25 cellular contexts compared by ENCODE assay signal in the genomic region with DNA sequence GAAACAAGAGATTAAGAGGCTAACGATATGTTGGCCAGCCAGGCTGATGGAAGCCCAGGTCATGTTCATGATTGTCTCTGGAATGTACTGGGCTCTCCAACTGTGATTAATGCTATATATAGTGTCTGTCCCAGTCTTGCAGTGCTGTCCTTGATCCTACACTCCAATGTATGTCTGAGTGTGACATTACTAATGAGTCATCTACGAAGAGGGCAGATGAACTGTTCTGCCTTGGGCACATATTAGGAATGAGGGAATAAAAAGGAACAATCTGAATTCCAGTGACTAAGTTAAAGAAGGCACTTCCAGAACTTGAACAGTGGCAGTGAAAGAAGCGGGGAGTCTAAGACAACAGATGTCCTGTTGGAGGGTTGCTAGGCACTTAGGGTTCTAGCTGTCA.
"Had no signal": no experiment of that assay in that cellular context is flagged by ENCODE, and none has a peak within 500 bp of the region (broad histone marks: within the 10 kb centered on the region; RNA-seq: fewer than 3 reads in every experiment).

No MANE protein-coding gene starts in this region.

- H3K36me3 ChIP-seq: breast epithelium, gastroesophageal sphincter, neutrophil, sigmoid colon, suprapubic skin, tibial nerve had no signal

- H3K4me3 ChIP-seq: breast epithelium, gastroesophageal sphincter, hepatocyte, psoas muscle, sigmoid colon, suprapubic skin, tibial nerve had no signal

- H3K9me3 ChIP-seq: breast epithelium, gastroesophageal sphincter, neutrophil, psoas muscle, sigmoid colon, suprapubic skin, tibial nerve had no signal

- DNase-seq: activated CD4-positive, alpha-beta T cell treated with anti-CD3 and anti-CD28 coated beads for 36 hours; activated CD4-positive, CD25-positive, alpha-beta regulatory T cell; activated CD8-positive, alpha-beta memory T cell treated with anti-CD3 and anti-CD28 coated beads, Interleukin-2, amount 10 ng/mL, durations not matched to agents 7 days and 5 days; activated CD8-positive, alpha-beta T cell treated with anti-CD3 and anti-CD28 coated beads, Interleukin-2, amount 10 ng/mL, durations not matched to agents 7 days and 5 days; activated naive CD8-positive, alpha-beta T cell treated with anti-CD3 and anti-CD28 coated beads, Interleukin-2, amount 50 U/mL, for 24 hours; activated T-cell treated with anti-CD3 and anti-CD28 coated beads, Interleukin-2, amount 50 U/mL, for 48 hours; dermis blood vessel endothelial cell; effector CD4-positive, alpha-beta T cell; left cardiac atrium; mammary epithelial cell; naive B cell; nephron progenitor cell; psoas muscle; sigmoid colon; stimulated activated CD4-positive, alpha-beta T cell treated with anti-CD3 and anti-CD28 coated beads, Interleukin-15, amount 100 ng/mL, for 24 hours; stimulated activated CD4-positive, alpha-beta T cell treated with anti-CD3 and anti-CD28 coated beads, Interleukin-2, amount 100 ng/mL, for 24 hours; stimulated activated naive CD4-positive, alpha-beta T cell had no signal

- H3K27me3 ChIP-seq: breast epithelium, gastroesophageal sphincter, hepatocyte, neutrophil, sigmoid colon, suprapubic skin, tibial nerve had no signal

- H2AFZ ChIP-seq: hepatocyte, parathyroid adenoma had no signal

- H3K79me2 ChIP-seq: hepatocyte, parathyroid adenoma had no signal

- H3K4me2 ChIP-seq: hepatocyte had no signal

- H3K9ac ChIP-seq: parathyroid adenoma had no signal

- H3K27ac ChIP-seq: breast epithelium, epithelial cell of prostate, gastroesophageal sphincter, hepatocyte, neutrophil, parathyroid adenoma, psoas muscle, sigmoid colon, suprapubic skin, tibial nerve had no signal

- ATAC-seq: activated CD4-positive, alpha-beta T cell treated with anti-CD3 and anti-CD28 coated beads for 36 hours; activated CD8-positive, alpha-beta memory T cell treated with anti-CD3 and anti-CD28 coated beads, Interleukin-2, amount 10 ng/mL, durations not matched to agents 7 days and 5 days; activated CD8-positive, alpha-beta T cell treated with anti-CD3 and anti-CD28 coated beads, Interleukin-2, amount 10 ng/mL, durations not matched to agents 7 days and 5 days; activated naive CD8-positive, alpha-beta T cell treated with anti-CD3 and anti-CD28 coated beads, Interleukin-2, amount 50 U/mL, for 24 hours; gastroesophageal sphincter; left cardiac atrium; psoas muscle had no signal

- H3K4me1 ChIP-seq: breast epithelium, parathyroid adenoma, suprapubic skin, tibial nerve had no signal
